19 cellular contexts compared by ENCODE assay signal in the genomic region with DNA sequence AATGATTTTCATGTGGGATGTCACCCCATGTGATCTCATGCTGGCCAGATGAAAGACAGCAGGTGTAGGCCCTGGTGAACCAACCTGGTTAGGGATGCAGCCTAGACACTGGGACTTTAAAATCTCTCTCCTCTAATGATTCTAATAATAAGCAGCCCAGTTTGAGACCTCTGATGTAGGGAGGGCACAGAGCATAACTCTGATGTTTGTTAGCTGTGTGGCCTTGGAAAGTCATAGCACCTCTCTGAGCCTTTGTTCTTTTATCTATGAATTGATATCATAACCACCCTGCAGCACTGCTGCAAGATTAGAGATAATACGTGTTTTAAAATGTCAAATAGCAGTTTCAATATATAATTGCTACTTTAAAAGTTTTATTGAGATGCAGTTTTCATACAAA.
DNase-seq lines count a peak whose midpoint lies in the region; ATAC-seq, FAIRE-seq and TF ChIP-seq lines count a peak whose summit lies in the region.
"Had no signal": no experiment of that assay in that cellular context is flagged by ENCODE, and none has a peak within 500 bp of the region (broad histone marks: within the 10 kb centered on the region; RNA-seq: fewer than 3 reads in every experiment).

No MANE protein-coding gene starts in this region.

- peak overlapping the region in 1 of 2 experiments; percentile 56 for H2BK12ac ChIP-seq in mesenchymal stem cell (ENCODE audit: low read length in 2 of 2)

- DNase-seq in IMR-90 (no peak), K562 (ENCODE audit: extremely low read depth in 1 of 4, low spot score in 3 of 4) (no peak), mesenchymal stem cell (no peak), G401 (ENCODE audit: low spot score) (no peak), GM10266 (ENCODE audit: extremely low spot score) (no peak)
- DNase-seq: AML-193; Caco-2; Calu3; CD4-positive, alpha-beta T cell; CD8-positive, alpha-beta T cell; DMS79 treated with DMSO at 0.1 percent for 48 hours; GDM1 had no signal

- CTCF ChIA-PET in IMR-90 (lab: Yijun Ruan, JAX): interaction anchor here (0.6 kb wide), 1 partner anchor 354 kb away, joined by 3 read pairs; no protein-coding TSS in a partner anchor
- CTCF ChIA-PET in K562 (lab: Yijun Ruan, JAX; ENCODE audit: low intra/inter-chr PET ratio): no interaction called here

- H3K27me3 ChIP-seq in IMR-90 (ENCODE audit: control insufficient read depth, insufficient read depth, low read length) (no peaks in the 10 kb centered on the region), K562 (ENCODE audit: control insufficient read depth in 2 of 2, insufficient read depth in 2 of 2, low read length in 2 of 2) (no peaks in the 10 kb centered on the region), mesenchymal stem cell (ENCODE audit: control insufficient read depth in 1 of 2, insufficient read depth in 1 of 2, low read length in 2 of 2) (no peaks in the 10 kb centered on the region)
- H3K27me3 ChIP-seq: BLaER1 treated with 17β-estradiol and CSF1 and Interleukin-3, amounts not matched to agents 10 nM and 100 nM had no signal

- H3K9me3 ChIP-seq in IMR-90 (ENCODE audit: control insufficient read depth, insufficient read depth, low read length) (no peaks in the 10 kb centered on the region), K562 (replicated peaks; ENCODE audit: control insufficient read depth, insufficient read depth, low read depth, low read length) (no peaks in the 10 kb centered on the region), mesenchymal stem cell (ENCODE audit: control insufficient read depth, low read length) (no peaks in the 10 kb centered on the region)
- H3K9me3 ChIP-seq: A549; BLaER1 treated with 17β-estradiol and CSF1 and Interleukin-3, amounts not matched to agents 10 nM and 100 nM; Caco-2 had no signal

- no peak for FAIRE-seq in K562 (lab: Jason Lieb, UNC)
- FAIRE-seq: A549, D721Med, GM12891, GM19239 had no signal

- no peak overlapping the region for H3K14ac ChIP-seq in IMR-90 (replicated peaks; ENCODE audit: low read depth, low read length)
- H3K14ac ChIP-seq in mesenchymal stem cell (ENCODE audit: low read length in 2 of 2): no peak overlapping the region

- no peak overlapping the region for H2AK9ac ChIP-seq in IMR-90 (replicated peaks; ENCODE audit: low read depth, low read length, poor library complexity)

- H3K56ac ChIP-seq in IMR-90 (ENCODE audit: extremely low read depth, insufficient read depth, low read length): no peak overlapping the region

- ATAC-seq in IMR-90 (ENCODE audit: low read depth) (no peak), K562 (no peak)
- ATAC-seq: A549; CD8-positive, alpha-beta T cell had no signal

- TF ChIP-seq POLR2A in IMR-90 (IDR thresholded peaks at IDR 0.05; ENCODE audit: low read depth, low read length) (no peak), K562 (conservative IDR thresholded peaks at IDR 0.05) (no peak)

- H4K91ac ChIP-seq in IMR-90 (ENCODE audit: insufficient read depth, low read depth, low read length): 0 out of 2 replicates have a peak overlapping the region, but pooled peaks have one; percentile 2
- H4K91ac ChIP-seq in mesenchymal stem cell (ENCODE audit: low read length): no peak overlapping the region

- H2BK120ac ChIP-seq in IMR-90 (ENCODE audit: low read depth, low read length): peak overlapping the region; percentile 5
- H2BK120ac ChIP-seq in mesenchymal stem cell (ENCODE audit: low read depth, low read length): no peak overlapping the region

- H4K20me1 ChIP-seq in IMR-90 (ENCODE audit: insufficient read depth, low read length): no peaks in the 10 kb centered on the region
- no peaks in the 10 kb centered on the region for H4K20me1 ChIP-seq in K562 (replicated peaks; ENCODE audit: control insufficient read depth, insufficient read depth, low read length)
- H4K20me1 ChIP-seq: BLaER1 treated with 17β-estradiol and CSF1 and Interleukin-3, amounts not matched to agents 10 nM and 100 nM had no signal

- no peak overlapping the region for H3K4me3 ChIP-seq in IMR-90 (ENCODE audit: insufficient read depth, low read depth, low read length)
- H3K4me3 ChIP-seq in K562: no peak overlapping the region
- H3K4me3 ChIP-seq in mesenchymal stem cell (ENCODE audit: insufficient read depth in 1 of 2, low read depth in 1 of 2, low read length in 2 of 2): no peak overlapping the region
- H3K4me3 ChIP-seq: A549; BLaER1 treated with 17β-estradiol and CSF1 and Interleukin-3, amounts not matched to agents 10 nM and 100 nM had no signal

- H3K4ac ChIP-seq in IMR-90 (ENCODE audit: low read depth, low read length): peak overlapping the region; percentile 32; the same call in 1 of the 2 replicates
- no peak overlapping the region for H3K4ac ChIP-seq in mesenchymal stem cell (ENCODE audit: low read depth in 1 of 2, low read length in 2 of 2)

- no peak for TF ChIP-seq EP300 in K562 (IDR thresholded peaks at IDR 0.05; ENCODE audit: low read length)

- H2AK5ac ChIP-seq in IMR-90 (ENCODE audit: low read depth, low read length) (0 out of 2 replicates have a peak overlapping the region, but pooled peaks have one; percentile 0), mesenchymal stem cell (ENCODE audit: low read length, severe bottlenecking) (no peak overlapping the region)

- H2BK5ac ChIP-seq in IMR-90 (ENCODE audit: low read depth, low read length, poor library complexity, severe bottlenecking): no peak overlapping the region
- no peak overlapping the region for H2BK5ac ChIP-seq in mesenchymal stem cell (ENCODE audit: low read depth, low read length, poor library complexity, severe bottlenecking)

- H3K4me1 ChIP-seq in IMR-90 (ENCODE audit: control insufficient read depth, insufficient read depth, low read length) (peaks cover 34% of the 10 kb centered on the region), K562 (replicated peaks in 1 of 2; ENCODE audit: control insufficient read depth in 2 of 2, insufficient read depth in 2 of 2, low read length in 2 of 2) (peaks cover 25 to 51% of the 10 kb centered on the region in 2 experiments), mesenchymal stem cell (ENCODE audit: control insufficient read depth, insufficient read depth, low read depth, low read length) (peaks cover 3% of the 10 kb centered on the region)
- H3K4me1 ChIP-seq: BLaER1 treated with 17β-estradiol and CSF1 and Interleukin-3, amounts not matched to agents 10 nM and 100 nM; Caco-2 had no signal

- H3K9me1 ChIP-seq in IMR-90 (ENCODE audit: insufficient read depth, low read length): peaks cover 26% of the 10 kb centered on the region
- H3K9me1 ChIP-seq in K562 (ENCODE audit: control insufficient read depth, insufficient read depth, low read length): peaks cover 2% of the 10 kb centered on the region

- no peak overlapping the region for H2AFZ ChIP-seq in IMR-90 (replicated peaks; ENCODE audit: low read length, poor library complexity)
- 0 out of 2 replicates have a peak overlapping the region, but pooled peaks have one; percentile 3 for H2AFZ ChIP-seq in K562 (ENCODE audit: low read depth, low read length)
- H2AFZ ChIP-seq in mesenchymal stem cell (ENCODE audit: low read depth, low read length): no peak overlapping the region

- no peak overlapping the region for H3K23ac ChIP-seq in IMR-90 (ENCODE audit: low read depth, low read length)
- no peak overlapping the region for H3K23ac ChIP-seq in mesenchymal stem cell (ENCODE audit: low read length in 2 of 2)

- H3K36me3 ChIP-seq in IMR-90 (ENCODE audit: control insufficient read depth, insufficient read depth, low read length) (no peaks in the 10 kb centered on the region), K562 (ENCODE audit: control insufficient read depth, insufficient read depth, low read length) (no peaks in the 10 kb centered on the region), mesenchymal stem cell (ENCODE audit: control insufficient read depth in 1 of 2, insufficient read depth in 2 of 2, low read depth in 1 of 2, low read length in 2 of 2) (no peaks in the 10 kb centered on the region)
- H3K36me3 ChIP-seq: BLaER1 treated with 17β-estradiol and CSF1 and Interleukin-3, amounts not matched to agents 10 nM and 100 nM had no signal

- H2BK15ac ChIP-seq in IMR-90 (ENCODE audit: low read depth, low read length): no peak overlapping the region
- no peak overlapping the region for H2BK15ac ChIP-seq in mesenchymal stem cell (ENCODE audit: low read depth, poor library complexity, severe bottlenecking)

- no peak overlapping the region for H3K4me2 ChIP-seq in IMR-90 (ENCODE audit: low read depth, low read length)
- H3K4me2 ChIP-seq in K562 (ENCODE audit: insufficient read depth, low read length): no peak overlapping the region
- no peak overlapping the region for H3K4me2 ChIP-seq in mesenchymal stem cell (ENCODE audit: low read length, poor library complexity, severe bottlenecking)
- H3K4me2 ChIP-seq: A549; BLaER1 treated with 17β-estradiol and CSF1 and Interleukin-3, amounts not matched to agents 10 nM and 100 nM had no signal

- TF ChIP-seq CTCF in IMR-90 (conservative IDR thresholded peaks at IDR 0.05; ENCODE audit: low read depth, low read length) (no peak), K562 (IDR thresholded peaks at IDR 0.05 in 2 of 3, conservative IDR thresholded peaks at IDR 0.05 in 1 of 3; ENCODE audit: insufficient read depth in 2 of 3, low read depth in 1 of 3, low read length in 3 of 3) (no peak), GM10266 (IDR thresholded peaks at IDR 0.05; ENCODE audit: control insufficient read depth, insufficient read depth, low read depth, missing control alignments) (no peak)

- dilution Hi-C loops in IMR-90 (cut with HindIII; ENCODE audit: low sequenced_read_pairs, unreplicated experiment): no loop called here

- in situ Hi-C loops in IMR-90 (cut with MboI; ENCODE audit: low sequenced_read_pairs): no loop called here
- in situ Hi-C loops in K562 (cut with MboI): no loop called here
- in situ Hi-C loops in G401 (cut with HindIII; ENCODE audit: low sequenced_read_pairs): no loop called here

- H3K9ac ChIP-seq in IMR-90 (ENCODE audit: low read depth, low read length) (no peak overlapping the region), K562 (ENCODE audit: insufficient read depth in 1 of 2, low read depth in 2 of 2, low read length in 2 of 2) (no peak overlapping the region), mesenchymal stem cell (ENCODE audit: low read length) (peak overlapping the region; percentile 8)
- H3K9ac ChIP-seq: BLaER1 treated with 17β-estradiol and CSF1 and Interleukin-3, amounts not matched to agents 10 nM and 100 nM had no signal

- H3K27ac ChIP-seq in IMR-90 (ENCODE audit: insufficient read depth, low read length) (no peak overlapping the region), K562 (ENCODE audit: extremely low read depth, low read depth, low read length) (no peak overlapping the region), mesenchymal stem cell (ENCODE audit: low read length, poor library complexity, severe bottlenecking) (no peak overlapping the region)
- H3K27ac ChIP-seq: 22Rv1; A549; BLaER1 treated with 17β-estradiol and CSF1 and Interleukin-3, amounts not matched to agents 10 nM and 100 nM; C4-2B had no signal

- H4K8ac ChIP-seq in IMR-90 (ENCODE audit: low read depth in 2 of 2, low read length in 2 of 2) (no peak overlapping the region), mesenchymal stem cell (ENCODE audit: low read length) (no peak overlapping the region)

- BruUV-seq in IMR-90 (replicated peaks; lab: Mats Ljungman, UMichigan) (no TSS peak), K562 (replicated peaks; lab: Mats Ljungman, UMichigan) (no TSS peak)

- POLR2A ChIA-PET in IMR-90 (lab: Charles Lee; ENCODE audit: unreplicated experiment) (no interaction called here), K562 (lab: Yijun Ruan, JAX) (no interaction called here)

- H3K79me1 ChIP-seq in IMR-90 (ENCODE audit: low read depth in 1 of 2, low read length in 2 of 2) (peaks cover 0 to 4% of the 10 kb centered on the region in 2 experiments; a peak in 1 of 4 replicates), mesenchymal stem cell (replicated peaks; ENCODE audit: low read length, poor library complexity, severe bottlenecking) (no peaks in the 10 kb centered on the region)

- H3K18ac ChIP-seq in IMR-90 (ENCODE audit: low read depth, low read length) (no peak overlapping the region), mesenchymal stem cell (ENCODE audit: low read depth in 1 of 2, low read length in 2 of 2) (no peak overlapping the region)

- no peak for TF ChIP-seq RAD21 in IMR-90 (IDR thresholded peaks at IDR 0.05; ENCODE audit: low read length)
- no peak for TF ChIP-seq RAD21 in K562 (CRISPR knock-in tag; conservative IDR thresholded peaks at IDR 0.05 in 1 of 2, IDR thresholded peaks at IDR 0.05 in 1 of 2)

- intact Hi-C loops in IMR-90 (cut with micrococcal nuclease) (no loop called here), K562 (cut with micrococcal nuclease) (no loop called here)

- WGBS in IMR-90 (ENCODE audit: extremely low coverage in 2 of 2, insufficient read length in 1 of 2), 2 experiments: no CpG with 5 or more reads among the region's 1 CpG
- WGBS in K562 (ENCODE audit: insufficient coverage, low coverage, missing lambda C conversion rate): 7% methylated on average over 1 of the region's 1 CpG
- WGBS in mesenchymal stem cell: no CpG with 5 or more reads among the region's 1 CpG

- H4K5ac ChIP-seq in IMR-90 (ENCODE audit: low read depth, low read length): no peak overlapping the region

- peak overlapping the region; percentile 75 for H2BK20ac ChIP-seq in IMR-90 (ENCODE audit: low read depth, low read length)

- H3K79me2 ChIP-seq in K562 (ENCODE audit: control insufficient read depth, insufficient read depth, low read length): no peaks in the 10 kb centered on the region
